In genomic region chr1:232728507-232729263, GRCh38 we compare ENCODE assay signal across 30 cellular contexts.
DNase-seq lines count a peak whose midpoint lies in the region; ATAC-seq, FAIRE-seq and TF ChIP-seq lines count a peak whose summit lies in the region.
"Had no signal": no experiment of that assay in that cellular context is flagged by ENCODE, and none has a peak within 500 bp of the region (broad histone marks: within the 10 kb centered on the region; RNA-seq: fewer than 3 reads in every experiment).

No MANE protein-coding gene starts in this region.

- no peaks in the 10 kb centered on the region for H3K79me2 ChIP-seq in fibroblast of lung (ENCODE audit: control insufficient read depth, insufficient read depth, low read length)

- no peak for ATAC-seq in pancreas
- ATAC-seq: activated CD8-positive, alpha-beta T cell treated with anti-CD3 and anti-CD28 coated beads, Interleukin-2, amount 10 ng/mL, durations not matched to agents 7 days and 5 days; foreskin keratinocyte; right lobe of liver; SK-N-SH treated with all-trans-retinoic acid at 6 μM for 48 hours had no signal

- WGBS in pancreas, 2 donors = 74 to 79% methylated on average over 6 of the region's 6 CpGs
- WGBS in prostate gland = 77% methylated on average over 6 of the region's 6 CpGs

- H3K4me3 ChIP-seq in fibroblast of lung (replicated peaks in 1 of 4; ENCODE audit: control extremely low read depth in 1 of 4, insufficient read depth in 1 of 4, low read depth in 3 of 4, low read length in 4 of 4) (no peak overlapping the region), pancreas (no peak overlapping the region), prostate gland (no peak overlapping the region)
- H3K4me3 ChIP-seq: ascending aorta, right lobe of liver, testis had no signal

- no peak overlapping the region for H3K9ac ChIP-seq in fibroblast of lung (ENCODE audit: insufficient read depth, low read length)

- H4K20me1 ChIP-seq in fibroblast of lung (ENCODE audit: control insufficient read depth, extremely low read depth, insufficient read depth, low read length) = no peaks in the 10 kb centered on the region

- H3K27me3 ChIP-seq in fibroblast of lung (ENCODE audit: control insufficient read depth, insufficient read depth, low read length) (no peaks in the 10 kb centered on the region), pancreas (no peaks in the 10 kb centered on the region), prostate gland (replicated peaks; ENCODE audit: insufficient read depth) (no peaks in the 10 kb centered on the region)
- H3K27me3 ChIP-seq: ascending aorta, foreskin keratinocyte, right lobe of liver, testis had no signal

- H2AFZ ChIP-seq in fibroblast of lung (ENCODE audit: low read length) = no peak overlapping the region

- H3K4me1 ChIP-seq in fibroblast of lung (ENCODE audit: control insufficient read depth, extremely low read depth, insufficient read depth, low read length) (no peaks in the 10 kb centered on the region), pancreas (peaks cover 0 to 4% (median 0%) of the 10 kb centered on the region in 3 donors), prostate gland (replicated peaks) (no peaks in the 10 kb centered on the region)
- H3K4me1 ChIP-seq: ascending aorta, right lobe of liver, testis had no signal

- H3K27ac ChIP-seq in fibroblast of lung (ENCODE audit: insufficient read depth, low read length) (no peak overlapping the region), pancreas (no peak overlapping the region), prostate gland (no peak overlapping the region)
- H3K27ac ChIP-seq: ascending aorta, foreskin keratinocyte, right lobe of liver, testis had no signal

- TF ChIP-seq CTCF in fibroblast of lung (conservative IDR thresholded peaks at IDR 0.05 in 1 of 2, IDR thresholded peaks at IDR 0.05 in 1 of 2; ENCODE audit: low read depth in 1 of 2, low read length in 2 of 2) (no peak), pancreas (IDR thresholded peaks at IDR 0.05) (no peak), prostate gland (IDR thresholded peaks at IDR 0.05) (no peak)

- H3K9me3 ChIP-seq in fibroblast of lung (ENCODE audit: control insufficient read depth, insufficient read depth, low read depth, low read length) (no peaks in the 10 kb centered on the region), pancreas (no peaks in the 10 kb centered on the region), prostate gland (no peaks in the 10 kb centered on the region)
- H3K9me3 ChIP-seq: ascending aorta, right lobe of liver, testis had no signal

- intact Hi-C loops in pancreas (cut with DNase I) (no loop called here), prostate gland (cut with DNase I) (no loop called here)

- H3K36me3 ChIP-seq in fibroblast of lung (ENCODE audit: control insufficient read depth, insufficient read depth, low read length) (no peaks in the 10 kb centered on the region), pancreas (no peaks in the 10 kb centered on the region), prostate gland (no peaks in the 10 kb centered on the region)
- H3K36me3 ChIP-seq: ascending aorta, right lobe of liver had no signal

- DNase-seq in AG08395 (ENCODE audit: low spot score) (peak; percentile 78), GM04504 (ENCODE audit: low read depth) (peak; percentile 63), fibroblast of lung (ENCODE audit: low read depth in 2 of 2) (peak; percentile 28 to 74), myocyte (ENCODE audit: low read depth) (peak; percentile 47), HCEC 1CT (no peak), HuH-7.5 (ENCODE audit: low spot score) (no peak), pancreas (no peak), prostate gland (ENCODE audit: low spot score) (no peak)
- DNase-seq: ACHN; activated B cell treated with CpG ODN at 0.5 μM for 24 hours; activated CD8-positive, alpha-beta T cell treated with anti-CD3 and anti-CD28 coated beads, Interleukin-2, amount 10 ng/mL, durations not matched to agents 7 days and 5 days; activated naive CD4-positive, alpha-beta T cell treated with anti-CD3 and anti-CD28 coated beads, Interleukin-2, amount 10 ng/mL, durations not matched to agents 7 days and 5 days; activated T-cell treated with anti-CD3 and anti-CD28 coated beads, Interleukin-2, amount 50 U/mL, for 24 hours; DND-41; foreskin keratinocyte; H9; hypothalamus; islet precursor cell; Kasumi-1; mammary epithelial cell; NCI-H1048; NCI-H2029 treated with DMSO at 0.1 percent for 48 hours; NCI-H510A; right lobe of liver; RPMI8226; T-helper 9 cell; testis had no signal

- no peak overlapping the region for H3K4me2 ChIP-seq in fibroblast of lung (ENCODE audit: extremely low read depth, insufficient read depth, low read length)

- no peak for FAIRE-seq in pancreas (lab: Jason Lieb, UNC)
- FAIRE-seq: colon had no signal

- no peak for TF ChIP-seq POLR2A in prostate gland (IDR thresholded peaks at IDR 0.05)

Comparison
In these comparisons a context has a peak if more than half of its experiments do, and no peak if none do; other contexts are left out.
1. DNase-seq: peak in AG08395 (single experiment), GM04504 (single experiment), fibroblast of lung (2 of 2) and myocyte (single experiment); none in HCEC 1CT (single experiment), HuH-7.5 (single experiment), pancreas (0 of 6) and prostate gland (single experiment).